In the genomic region with DNA sequence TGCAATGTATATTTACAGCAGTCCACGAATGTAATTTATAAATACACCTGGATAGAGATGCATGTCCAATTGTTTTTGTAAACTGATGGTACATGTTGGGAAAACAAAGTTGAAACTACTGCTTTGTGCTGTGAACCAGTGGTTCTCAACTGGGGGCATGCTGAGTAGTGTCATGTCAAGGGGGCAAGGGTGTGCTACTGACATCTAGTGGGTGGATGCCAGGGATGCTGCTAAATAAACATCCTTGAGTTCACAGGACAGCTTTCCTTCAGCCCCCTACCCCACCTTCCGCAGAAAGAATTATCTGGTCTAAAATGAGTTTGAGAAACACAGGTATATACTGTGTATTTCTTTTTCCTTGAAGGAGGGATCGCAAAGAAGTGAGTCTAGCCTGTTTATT, we compare ENCODE assay signal across 2 cellular contexts.
TF ChIP-seq lines count a peak whose summit lies in the region.

No MANE protein-coding gene starts in this region.

TF ChIP-seq in Ishikawa, 13 proteins besides CTCF, POLR2A, EP300 and RAD21 (continued from another document):
- no peak for TF ChIP-seq MAX (IDR thresholded peaks at IDR 0.05)
- TF ChIP-seq EGR1 (IDR thresholded peaks at IDR 0.05) = no peak
- no peak for TF ChIP-seq CEBPB (IDR thresholded peaks at IDR 0.05)
- no peak for TF ChIP-seq TCF12 (IDR thresholded peaks at IDR 0.05; ENCODE audit: low read depth)
- TF ChIP-seq TAF1 (IDR thresholded peaks at IDR 0.05; ENCODE audit: low read depth) = no peak
- no peak for TF ChIP-seq TEAD4 (IDR thresholded peaks at IDR 0.05)
- no peak for TF ChIP-seq ZBTB7A (IDR thresholded peaks at IDR 0.05; ENCODE audit: low read depth)
- no peak for TF ChIP-seq NFIC (IDR thresholded peaks at IDR 0.05)
TF ChIP-seq in Ishikawa: peak in this region for 0.

TF ChIP-seq in SK-N-SH treated with all-trans-retinoic acid at 6 μM for 48 hours, 23 proteins besides CTCF, POLR2A, EP300 and RAD21 (continued from another document):
- TF ChIP-seq CREB5 (CRISPR knock-in tag; IDR thresholded peaks at IDR 0.05; ENCODE audit: low read depth) (no peak), RARB (CRISPR knock-in tag; IDR thresholded peaks at IDR 0.05) (no peak), POU6F1 (CRISPR knock-in tag; IDR thresholded peaks at IDR 0.05; ENCODE audit: borderline replicate concordance, low read depth) (no peak), ZFP3 (CRISPR knock-in tag; IDR thresholded peaks at IDR 0.05) (no peak), GLIS3 (CRISPR knock-in tag; IDR thresholded peaks at IDR 0.05) (no peak), ZNF70 (CRISPR knock-in tag; IDR thresholded peaks at IDR 0.05) (no peak)
